ENCODE assay signal across 13 cellular contexts in the genomic region with DNA sequence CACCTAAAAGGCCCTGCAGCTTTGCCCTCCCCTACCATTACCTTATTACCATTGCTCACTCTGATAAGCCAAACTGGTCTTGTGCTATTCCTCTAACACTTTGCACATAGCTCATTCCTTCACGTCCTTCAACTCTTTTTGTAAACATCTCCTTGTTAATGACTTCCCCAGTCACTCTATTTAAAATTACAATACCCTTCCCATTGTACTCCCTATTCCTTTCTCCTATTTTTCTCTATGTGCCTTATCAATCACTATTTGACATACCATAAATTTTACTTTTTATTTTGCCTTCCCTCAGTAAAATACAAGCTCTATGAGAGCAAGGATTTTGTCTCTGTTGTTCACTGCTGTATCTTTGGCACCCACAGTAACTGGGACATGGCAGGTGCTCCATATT. TPM values are rescaled to one million over a fixed set of nuclear protein-coding genes. Genes with fewer than 3 reads are reported as not detected.
"Had no signal": no experiment of that assay in that cellular context is flagged by ENCODE, and none has a peak within 500 bp of the region (broad histone marks: within the 10 kb centered on the region; RNA-seq: fewer than 3 reads in every experiment).

No MANE protein-coding gene starts in this region.

- H3K4me3 ChIP-seq: colonic mucosa, heart right ventricle, skin epidermis, vagina had no signal

- ATAC-seq: heart right ventricle, left ventricle myocardium superior had no signal

- H3K9me3 Mint-ChIP-seq: activated CD4-positive, alpha-beta memory T cell treated with anti-CD3 and anti-CD28 coated beads for 36 hours had no signal

- H3K4me3 Mint-ChIP-seq: activated CD4-positive, alpha-beta memory T cell treated with anti-CD3 and anti-CD28 coated beads for 36 hours had no signal

- H3K27ac ChIP-seq: colonic mucosa, heart right ventricle, skin epidermis, vagina had no signal

- DNase-seq: activated CD4-positive, alpha-beta memory T cell treated with anti-CD3 and anti-CD28 coated beads for 36 hours; activated CD8-positive, alpha-beta memory T cell treated with anti-CD3 and anti-CD28 coated beads, Interleukin-2, amount 50 U/mL, for 4 hours; colonic mucosa; heart right ventricle; islet precursor cell; left ventricle myocardium superior; mesendoderm; SK-N-SH had no signal

- H3K27me3 Mint-ChIP-seq: activated CD4-positive, alpha-beta memory T cell treated with anti-CD3 and anti-CD28 coated beads for 36 hours had no signal

- H3K27ac Mint-ChIP-seq: activated CD4-positive, alpha-beta memory T cell treated with anti-CD3 and anti-CD28 coated beads for 36 hours had no signal

- H3K36me3 ChIP-seq: colonic mucosa had no signal

- FAIRE-seq: astrocyte, frontal cortex had no signal

- H3K9me3 ChIP-seq: colonic mucosa, heart right ventricle, SK-N-SH, vagina had no signal

- H3K27me3 ChIP-seq: colonic mucosa, heart right ventricle, vagina had no signal

RNA-seq across cellular contexts. Expression of gene MMP19, which starts 30.6 kb away (rescaled TPM):
- total RNA-seq: frontal cortex; T-helper 1 cell treated with Interleukin-12 subunit alpha and Interleukin-12 subunit beta and Interleukin-4 antibody, amounts not matched to agents 30 ng/mL and 1 ng/mL, for 36 hours had no signal
